In the genomic region with DNA sequence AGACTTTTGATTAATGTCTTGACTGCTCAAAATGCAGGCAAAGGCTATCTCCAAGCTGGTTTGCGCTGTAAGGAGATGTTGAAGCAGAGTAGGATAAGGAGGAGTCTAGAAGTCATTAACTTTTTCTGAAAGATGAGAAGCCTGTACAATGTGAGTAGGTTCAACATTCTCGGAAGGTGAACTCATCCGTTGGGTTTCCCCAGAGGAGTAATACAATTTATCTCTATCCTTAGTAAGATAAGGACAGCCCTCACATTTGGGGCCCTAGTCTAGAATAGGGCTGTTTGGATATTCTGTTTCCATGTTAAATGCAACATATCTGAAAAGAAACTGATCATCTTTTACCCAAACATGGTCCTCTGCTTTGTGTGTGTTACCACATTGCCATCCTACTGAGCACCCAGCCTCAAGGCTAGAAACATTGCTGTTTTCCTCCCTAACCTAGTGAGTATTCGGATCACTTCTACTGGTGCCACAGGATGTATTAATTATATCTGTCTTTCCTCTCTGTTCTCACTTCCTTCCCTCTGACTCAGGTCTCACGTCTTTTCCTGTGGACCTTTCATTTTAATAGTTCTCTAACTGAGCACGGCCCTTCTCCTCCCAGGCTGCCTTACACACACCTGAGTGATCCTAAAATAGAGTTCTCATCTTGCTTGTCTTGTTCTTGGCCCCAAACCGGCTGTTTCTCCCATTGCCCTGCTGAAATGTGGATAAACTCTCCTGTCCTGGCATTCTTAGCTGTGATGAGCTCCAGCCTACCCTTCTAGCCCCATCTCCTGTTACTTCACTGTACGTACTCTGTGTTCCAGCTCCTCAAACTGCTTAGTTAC, we compare ENCODE assay signal across 8 cellular contexts.
DNase-seq lines count a peak whose midpoint lies in the region; ATAC-seq and TF ChIP-seq lines count a peak whose summit lies in the region.

No MANE protein-coding gene starts in this region.

- no peak overlapping the region; the same call in 1 of the 2 replicates for H2AFZ ChIP-seq in SK-N-SH (ENCODE audit: low read depth)

- no peak for TF ChIP-seq POLR2A in testis (IDR thresholded peaks at IDR 0.05)

- H3K4me3 ChIP-seq in HEK293 (ENCODE audit: low read depth, low read length) (no peak overlapping the region), SK-N-SH (ENCODE audit: low read depth in 2 of 2, low read length in 1 of 2) (no peak overlapping the region), fibroblast of villous mesenchyme (ENCODE audit: low read depth, low read length) (no peak overlapping the region), testis (no peak overlapping the region)

- WGBS in SK-N-SH (ENCODE audit: low lambda C conversion rate): 79% methylated on average over 8 of the region's 8 CpGs
- 42 to 45% methylated on average over 8 of the region's 8 CpGs for WGBS in testis, 2 donors

- CTCF ChIA-PET in HEK293 (lab: Yijun Ruan, JAX) (interaction anchor here (0.7 to 2.0 kb wide), 6 partner anchors 13 to 844 kb away, joined by 3 to 9 read pairs (median 3); no protein-coding TSS in a partner anchor), SK-N-SH (lab: Yijun Ruan, JAX) (interaction anchor here (0.7 to 4.9 kb wide), 5 partner anchors 12 to 425 kb away, joined by 3 to 20 read pairs (median 4); no protein-coding TSS in a partner anchor), RWPE1 (lab: Yijun Ruan, JAX) (no interaction called here)

- H3K4me1 ChIP-seq in HEK293 (ENCODE audit: control insufficient read depth, insufficient read depth, low read length) (no peaks in the 10 kb centered on the region), SK-N-SH (ENCODE audit: control insufficient read depth in 1 of 2, insufficient read depth in 2 of 2, low read depth in 1 of 2, low read length in 1 of 2) (peaks cover 3 to 6% of the 10 kb centered on the region in 2 experiments; a peak in 3 of 4 replicates), testis (peaks cover 10% of the 10 kb centered on the region)

- intact Hi-C loops in testis (cut with DNase I; ENCODE audit: low total_unique reads): no loop called here

- no peaks in the 10 kb centered on the region for H3K79me2 ChIP-seq in SK-N-SH (ENCODE audit: insufficient read depth)

- H3K36me3 ChIP-seq in HEK293 (ENCODE audit: control insufficient read depth in 2 of 2, insufficient read depth in 1 of 2, low read length in 2 of 2) (no peaks in the 10 kb centered on the region), SK-N-SH (replicated peaks in 1 of 2; ENCODE audit: control insufficient read depth in 1 of 2, insufficient read depth in 2 of 2, low read length in 1 of 2) (peaks cover 0 to 4% of the 10 kb centered on the region in 2 experiments), testis (ENCODE audit: low read depth, missing control alignments) (no peaks in the 10 kb centered on the region)

- TF ChIP-seq RAD21 in SK-N-SH (IDR thresholded peaks at IDR 0.05; ENCODE audit: low read length): no peak

- no peaks in the 10 kb centered on the region for H3F3A ChIP-seq in SK-N-SH (replicated peaks; ENCODE audit: insufficient read depth)

- no peaks in the 10 kb centered on the region for H4K20me1 ChIP-seq in SK-N-SH (ENCODE audit: insufficient read depth)

- DNase-seq in SK-N-SH: no peak
- DNase-seq in fibroblast of villous mesenchyme (ENCODE audit: low read depth): peak; percentile 25
- peak; percentile 17 for DNase-seq in testis
- no peak for DNase-seq in SK-N-DZ (ENCODE audit: low spot score)
- no peak for DNase-seq in RWPE1 (ENCODE audit: low spot score)
- no peak for DNase-seq in NCI-H82 treated with DMSO at 0.1 percent for 48 hours (lab: John Stamatoyannopoulos, UW; ENCODE audit: unreplicated experiment)

- TF ChIP-seq EP300 in SK-N-SH (IDR thresholded peaks at IDR 0.05; ENCODE audit: borderline replicate concordance in 1 of 2, low read depth in 1 of 2, low read length in 1 of 2): no peak

- H3K27me3 ChIP-seq in SK-N-SH (ENCODE audit: insufficient read depth): no peaks in the 10 kb centered on the region
- H3K27me3 ChIP-seq in testis: no peaks in the 10 kb centered on the region

- no peak overlapping the region for H3K4me2 ChIP-seq in SK-N-SH

- ATAC-seq in GM18519 (IDR thresholded peaks at IDR 0.05; ENCODE audit: low FRiP score, unreplicated experiment): peak; percentile 50

- no peak for TF ChIP-seq CTCF in HEK293 (tag by site-specific recombination; IDR thresholded peaks at IDR 0.05)
- no peak for TF ChIP-seq CTCF in SK-N-SH (IDR thresholded peaks at IDR 0.05)
- no peak for TF ChIP-seq CTCF in fibroblast of villous mesenchyme (IDR thresholded peaks at IDR 0.05; ENCODE audit: insufficient read depth, low read depth, low read length)
- no peak for TF ChIP-seq CTCF in testis (IDR thresholded peaks at IDR 0.05)
- TF ChIP-seq CTCF in RWPE1 (conservative IDR thresholded peaks at IDR 0.05; ENCODE audit: low read depth): no peak

- POLR2A ChIA-PET in HEK293 (lab: Yijun Ruan, JAX): interaction anchor here (0.5 kb wide), 1 partner anchor 55 kb away, joined by 5 read pairs; no protein-coding TSS in a partner anchor
- POLR2A ChIA-PET in SK-N-SH (lab: Yijun Ruan, JAX): no interaction called here
- POLR2A ChIA-PET in RWPE1 (lab: Yijun Ruan, JAX; ENCODE audit: low non-redundant PET): no interaction called here

- H3K9ac ChIP-seq in SK-N-SH: no peak overlapping the region

- H3K9me2 ChIP-seq in SK-N-SH: no peaks in the 10 kb centered on the region

- no peak overlapping the region for H3K27ac ChIP-seq in HEK293 (ENCODE audit: extremely low read depth, low read depth, low read length)
- no peak overlapping the region for H3K27ac ChIP-seq in SK-N-SH (ENCODE audit: low read depth in 2 of 2, low read length in 1 of 2)
- peak overlapping the region in 1 of 2 donors; percentile 22 for H3K27ac ChIP-seq in testis
- no peak overlapping the region for H3K27ac ChIP-seq in RWPE1

- H3K9me3 ChIP-seq in HEK293 (ENCODE audit: control insufficient read depth, insufficient read depth, low read depth, low read length) (no peaks in the 10 kb centered on the region), SK-N-SH (no peaks in the 10 kb centered on the region), testis (no peaks in the 10 kb centered on the region)

TF ChIP-seq in HEK293, 187 proteins besides CTCF, POLR2A, EP300 and RAD21 (continues in another document):
- TF ChIP-seq ZNF175 (tag by site-specific recombination; IDR thresholded peaks at IDR 0.05) (no peak), KLF7 (tag by site-specific recombination; IDR thresholded peaks at IDR 0.05; ENCODE audit: borderline replicate concordance) (no peak), ZNF266 (tag by site-specific recombination; IDR thresholded peaks at IDR 0.05; ENCODE audit: low read depth) (no peak), ZNF548 (tag by site-specific recombination; IDR thresholded peaks at IDR 0.05) (no peak), ZEB2 (tag by site-specific recombination; IDR thresholded peaks at IDR 0.05) (no peak), ZNF629 (tag by site-specific recombination; IDR thresholded peaks at IDR 0.05) (no peak), ZSCAN5A (tag by site-specific recombination; IDR thresholded peaks at IDR 0.05) (no peak), GLI4 (tag by site-specific recombination; IDR thresholded peaks at IDR 0.05) (no peak), ZBTB1 (tag by site-specific recombination; IDR thresholded peaks at IDR 0.05) (no peak), ZXDB (tag by site-specific recombination; IDR thresholded peaks at IDR 0.05) (peak; percentile 61; the same call in 1 of the 2 replicates)

TF ChIP-seq in SK-N-SH, 30 proteins besides CTCF, POLR2A, EP300 and RAD21:
- TF ChIP-seq TAF1 (IDR thresholded peaks at IDR 0.05; ENCODE audit: borderline replicate concordance, low read depth, low read length) (no peak), RCOR1 (IDR thresholded peaks at IDR 0.05; ENCODE audit: low read length) (no peak), JUND (IDR thresholded peaks at IDR 0.05) (0 out of 2 replicates have a peak, but pooled peaks have one; percentile 4)

Comparison
In these comparisons a context has a peak if more than half of its experiments do, and no peak if none do; other contexts are left out.
1. DNase-seq: peak in fibroblast of villous mesenchyme (single experiment) and testis (single experiment); none in SK-N-SH (single experiment), SK-N-DZ (single experiment), RWPE1 (single experiment) and NCI-H82 treated with DMSO at 0.1 percent for 48 hours (single experiment).